ENCODE assay signal across 20 cellular contexts in the genomic region with DNA sequence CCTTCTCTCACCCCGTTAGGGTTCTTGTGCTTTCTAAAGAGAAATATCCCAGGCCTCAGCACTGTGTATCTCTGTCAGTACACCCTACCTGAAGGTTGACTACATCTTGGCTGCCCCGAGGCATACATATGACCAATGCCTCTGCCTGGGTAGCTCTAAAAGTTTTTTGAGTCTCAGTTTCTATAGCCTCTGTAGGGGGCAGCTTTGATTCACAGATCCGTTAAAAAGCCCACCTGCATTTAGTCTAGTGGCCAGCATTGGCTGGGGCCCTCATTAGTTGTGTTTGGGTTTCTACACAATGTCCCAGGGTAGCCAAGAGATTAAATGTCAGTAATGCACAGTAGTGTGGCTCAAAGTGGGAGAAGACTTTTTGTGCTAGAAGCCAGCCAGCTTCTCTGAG.
"Had no signal": no experiment of that assay in that cellular context is flagged by ENCODE, and none has a peak within 500 bp of the region (broad histone marks: within the 10 kb centered on the region; RNA-seq: fewer than 3 reads in every experiment).

No MANE protein-coding gene starts in this region.

- H3K4me3 Mint-ChIP-seq: naive thymus-derived CD4-positive, alpha-beta T cell; stimulated activated effector memory CD8-positive, alpha-beta T cell treated with anti-CD3 and anti-CD28 coated beads, Interleukin-12 subunit alpha, Interleukin-12 subunit beta, amount 100 ng/mL, for 72 hours; stimulated activated naive CD8-positive, alpha-beta T cell treated with anti-CD3 and anti-CD28 coated beads, Interleukin-15, amount 100 ng/mL, for 72 hours had no signal

- H3K9me3 ChIP-seq: colonic mucosa, ovary, testis, tibial nerve, upper lobe of right lung, vagina had no signal

- H3K4me1 Mint-ChIP-seq: stimulated activated effector memory CD8-positive, alpha-beta T cell treated with anti-CD3 and anti-CD28 coated beads, Interleukin-12 subunit alpha, Interleukin-12 subunit beta, amount 100 ng/mL, for 72 hours had no signal

- FAIRE-seq: endothelial cell of umbilical vein, islet of Langerhans had no signal

- H3K27me3 ChIP-seq: colonic mucosa, foreskin keratinocyte, ovary, testis, tibial nerve, upper lobe of right lung, vagina had no signal

- ATAC-seq: foreskin keratinocyte; naive thymus-derived CD4-positive, alpha-beta T cell; right cardiac atrium; stimulated activated effector memory CD8-positive, alpha-beta T cell treated with anti-CD3 and anti-CD28 coated beads, Interleukin-12 subunit alpha, Interleukin-12 subunit beta, amount 100 ng/mL, for 72 hours; stimulated activated naive CD8-positive, alpha-beta T cell treated with anti-CD3 and anti-CD28 coated beads, Interleukin-15, amount 100 ng/mL, for 72 hours; upper lobe of right lung had no signal

- H3K9me3 Mint-ChIP-seq: stimulated activated effector memory CD8-positive, alpha-beta T cell treated with anti-CD3 and anti-CD28 coated beads, Interleukin-12 subunit alpha, Interleukin-12 subunit beta, amount 100 ng/mL, for 72 hours had no signal

- H3K4me2 ChIP-seq: smooth muscle cell had no signal

- H3K27ac Mint-ChIP-seq: stimulated activated effector memory CD8-positive, alpha-beta T cell treated with anti-CD3 and anti-CD28 coated beads, Interleukin-12 subunit alpha, Interleukin-12 subunit beta, amount 100 ng/mL, for 72 hours; stimulated activated naive CD8-positive, alpha-beta T cell treated with anti-CD3 and anti-CD28 coated beads, Interleukin-15, amount 100 ng/mL, for 72 hours had no signal

- H3K4me1 ChIP-seq: colonic mucosa, foreskin keratinocyte, testis, upper lobe of right lung, vagina had no signal

- H3K27ac ChIP-seq: colonic mucosa, foreskin keratinocyte, ovary, testis, tibial nerve, upper lobe of right lung, vagina had no signal

- DNase-seq: colonic mucosa; dermis blood vessel endothelial cell; erythroblast; foreskin keratinocyte; kidney glomerular epithelial cell; naive thymus-derived CD4-positive, alpha-beta T cell; nucleus accumbens; ovary; right cardiac atrium; stimulated activated CD4-positive, alpha-beta T cell treated with anti-CD3 and anti-CD28 coated beads, Interleukin-2, amount 100 ng/mL, for 48 hours; stimulated activated CD8-positive, alpha-beta memory T cell treated with anti-CD3 and anti-CD28 coated beads, Interleukin-4, amount 100 ng/mL, for 48 hours; stimulated activated naive CD8-positive, alpha-beta T cell treated with anti-CD3 and anti-CD28 coated beads, Interleukin-15, amount 100 ng/mL, for 72 hours; testis; upper lobe of right lung had no signal

- H3K27me3 Mint-ChIP-seq: stimulated activated naive CD8-positive, alpha-beta T cell treated with anti-CD3 and anti-CD28 coated beads, Interleukin-15, amount 100 ng/mL, for 72 hours had no signal

- H3K4me3 ChIP-seq: colonic mucosa, ovary, smooth muscle cell, testis, tibial nerve, upper lobe of right lung, vagina had no signal

- H3K36me3 ChIP-seq: colonic mucosa, ovary, tibial nerve, upper lobe of right lung, vagina had no signal

- H3K36me3 Mint-ChIP-seq: stimulated activated effector memory CD8-positive, alpha-beta T cell treated with anti-CD3 and anti-CD28 coated beads, Interleukin-12 subunit alpha, Interleukin-12 subunit beta, amount 100 ng/mL, for 72 hours had no signal
